ENCODE assay signal across 9 cellular contexts in genomic region chr1:214506972-214507431, GRCh38. TPM values are rescaled to one million over a fixed set of nuclear protein-coding genes. Genes with fewer than 3 reads are reported as not detected.
DNase-seq lines count a peak whose midpoint lies in the region; ATAC-seq and TF ChIP-seq lines count a peak whose summit lies in the region.
"Had no signal": no experiment of that assay in that cellular context is flagged by ENCODE, and none has a peak within 500 bp of the region (broad histone marks: within the 10 kb centered on the region; RNA-seq: fewer than 3 reads in every experiment).

No MANE protein-coding gene starts in this region.

- ATAC-seq in GM18870 (IDR thresholded peaks at IDR 0.05; ENCODE audit: unreplicated experiment) (peak; percentile 89), HG02642 (IDR thresholded peaks at IDR 0.05; ENCODE audit: poor library complexity, unreplicated experiment) (peak; percentile 63), left lung (peak; percentile 65)
- ATAC-seq in naive thymus-derived CD4-positive, alpha-beta T cell: no peak

- peak; percentile 75 to 77 for DNase-seq in NCI-H526 (lab: John Stamatoyannopoulos, UW)
- no peak for DNase-seq in left lung
- DNase-seq in midbrain (lab: John Stamatoyannopoulos, UW): no peak
- no peak for DNase-seq in foreskin melanocyte
- no peak for DNase-seq in stimulated activated naive CD4-positive, alpha-beta T cell (lab: John Stamatoyannopoulos, UW)
- no peak for DNase-seq in naive thymus-derived CD4-positive, alpha-beta T cell
- DNase-seq: KBM-7 had no signal

- peaks cover 0 to 4% (median 0%) of the 10 kb centered on the region in 7 donors for H3K4me1 Mint-ChIP-seq in naive thymus-derived CD4-positive, alpha-beta T cell

- peaks cover 10 to 31% (median 18%) of the 10 kb centered on the region in 5 donors for H3K27me3 Mint-ChIP-seq in naive thymus-derived CD4-positive, alpha-beta T cell

- H3K36me3 Mint-ChIP-seq in naive thymus-derived CD4-positive, alpha-beta T cell: peaks cover 0 to 5% (median 0%) of the 10 kb centered on the region in 5 donors

- no peaks in the 10 kb centered on the region for H3K36me3 ChIP-seq in left lung
- no peaks in the 10 kb centered on the region for H3K36me3 ChIP-seq in naive thymus-derived CD4-positive, alpha-beta T cell (ENCODE audit: control insufficient read depth in 2 of 3, insufficient read depth in 3 of 3, low read length in 3 of 3)

- TF ChIP-seq CTCF in left lung (IDR thresholded peaks at IDR 0.05): no peak

- H3K9me3 ChIP-seq in left lung: peaks cover 0 to 3% of the 10 kb centered on the region in 2 donors
- no peaks in the 10 kb centered on the region for H3K9me3 ChIP-seq in naive thymus-derived CD4-positive, alpha-beta T cell (ENCODE audit: control insufficient read depth in 2 of 3, low read length in 3 of 3)

- no peaks in the 10 kb centered on the region for H3K27me3 ChIP-seq in left lung
- no peaks in the 10 kb centered on the region for H3K27me3 ChIP-seq in naive thymus-derived CD4-positive, alpha-beta T cell (ENCODE audit: control insufficient read depth in 2 of 2, insufficient read depth in 2 of 2, low read length in 2 of 2)

- H3K4me3 Mint-ChIP-seq in naive thymus-derived CD4-positive, alpha-beta T cell: no peak overlapping the region

- H3K9me3 Mint-ChIP-seq in naive thymus-derived CD4-positive, alpha-beta T cell: peaks cover 0 to 13% (median 0%) of the 10 kb centered on the region in 11 donors

- H3K27ac Mint-ChIP-seq in naive thymus-derived CD4-positive, alpha-beta T cell: no peak overlapping the region

- CTCF ChIA-PET in naive thymus-derived CD4-positive, alpha-beta T cell (lab: Charles Lee): no interaction called here

- H3K4me3 ChIP-seq in left lung: no peak overlapping the region
- no peak overlapping the region for H3K4me3 ChIP-seq in naive thymus-derived CD4-positive, alpha-beta T cell (ENCODE audit: low read length)

- POLR2A ChIA-PET in naive thymus-derived CD4-positive, alpha-beta T cell (lab: Charles Lee): no interaction called here

- no peak overlapping the region for H3K27ac ChIP-seq in left lung
- no peak overlapping the region for H3K27ac ChIP-seq in naive thymus-derived CD4-positive, alpha-beta T cell (ENCODE audit: low read depth, low read length)

- intact Hi-C loops in left lung (cut with DNase I): no loop called here
- intact Hi-C loops in naive thymus-derived CD4-positive, alpha-beta T cell (cut with micrococcal nuclease): no loop called here

- H3K4me1 ChIP-seq in left lung: peaks cover 0 to 4% of the 10 kb centered on the region in 2 donors
- H3K4me1 ChIP-seq in naive thymus-derived CD4-positive, alpha-beta T cell (ENCODE audit: control insufficient read depth in 2 of 2, insufficient read depth in 2 of 2, low read length in 2 of 2): no peaks in the 10 kb centered on the region

RNA-seq across cellular contexts. Expression of gene PTPN14, which starts 44.4 kb away (rescaled TPM):
- 10 to 100 TPM; 36.8 to 38.0 TPM for total RNA-seq in left lung
- total RNA-seq in naive thymus-derived CD4-positive, alpha-beta T cell: 1 to 10 TPM in 1 of 5 experiments, under 1 TPM in 4; 0.03 to 5.8 (median 0.07) TPM
- polyA plus RNA-seq in naive thymus-derived CD4-positive, alpha-beta T cell: under 1 TPM in 1 of 2 donors, not detected in 1; 0.06 TPM

Comparison
In these comparisons a context has a peak if more than half of its experiments do, and no peak if none do; other contexts are left out.
1. DNase-seq: peak in NCI-H526 (2 of 2); none in left lung (0 of 2), midbrain (single experiment), foreskin melanocyte (single experiment), stimulated activated naive CD4-positive, alpha-beta T cell (0 of 6) and naive thymus-derived CD4-positive, alpha-beta T cell (0 of 9).
2. RNA of gene PTPN14, which starts 44.4 kb away (total RNA-seq): 36.8 to 38.0 TPM in left lung; 0.03 to 5.8 TPM in naive thymus-derived CD4-positive, alpha-beta T cell; every median in the first group is over 4 times any median in the second.